In genomic region chr14:105533811-105534498, GRCh38 we compare ENCODE assay signal across 24 cellular contexts. TPM values are rescaled to one million over a fixed set of nuclear protein-coding genes. Genes with fewer than 3 reads are reported as not detected.
"Had no signal": no experiment of that assay in that cellular context is flagged by ENCODE, and none has a peak within 500 bp of the region (broad histone marks: within the 10 kb centered on the region; RNA-seq: fewer than 3 reads in every experiment).

No MANE protein-coding gene starts in this region.

- H3K36me3 Mint-ChIP-seq: naive thymus-derived CD4-positive, alpha-beta T cell; stimulated activated memory B cell treated with anti-CD40 and anti-IgM and Interleukin-4, amounts not matched to agents 10 μg/mL and 1 μg/mL and 100 μg/mL, for 72 hours had no signal

- H3K9me3 Mint-ChIP-seq: stimulated activated memory B cell treated with anti-CD40 and anti-IgM and Interleukin-4, amounts not matched to agents 10 μg/mL and 1 μg/mL and 100 μg/mL, for 72 hours; stimulated activated naive CD8-positive, alpha-beta T cell treated with anti-CD3 and anti-CD28 coated beads, Interleukin-15, Interleukin-2, amounts not matched to agents 100 ng/mL and 50 ng/mL, for 24 hours had no signal

- H3K27ac Mint-ChIP-seq: naive thymus-derived CD4-positive, alpha-beta T cell; nephron progenitor cell; stimulated activated memory B cell treated with anti-CD40 and anti-IgM and Interleukin-4, amounts not matched to agents 10 μg/mL and 1 μg/mL and 100 μg/mL, for 72 hours; stimulated activated naive CD8-positive, alpha-beta T cell treated with anti-CD3 and anti-CD28 coated beads, Interleukin-15, Interleukin-2, amounts not matched to agents 100 ng/mL and 50 ng/mL, for 24 hours had no signal

- H3K36me3 ChIP-seq: gastrocnemius medialis, heart right ventricle, ovary, right atrium auricular region, upper lobe of left lung, vagina had no signal

- H3K9me3 ChIP-seq: esophagus muscularis mucosa, gastrocnemius medialis, heart right ventricle, ovary, right atrium auricular region, tibial artery, upper lobe of left lung, vagina had no signal

- H3K4me1 Mint-ChIP-seq: nephron progenitor cell had no signal

- H3K27ac ChIP-seq: esophagus muscularis mucosa, gastrocnemius medialis, heart right ventricle, ovary, right atrium auricular region, tibial artery, upper lobe of left lung, vagina had no signal

- H3K4me3 ChIP-seq: esophagus muscularis mucosa, gastrocnemius medialis, heart right ventricle, ovary, right atrium auricular region, tibial artery, upper lobe of left lung, vagina had no signal

- DNase-seq: cortex of kidney; effector memory CD4-positive, alpha-beta T cell; gastrocnemius medialis; heart right ventricle; hypothalamus; kidney glomerular epithelial cell; mesendoderm; naive thymus-derived CD4-positive, alpha-beta T cell; nephron progenitor cell; nucleus accumbens; ovary; stimulated activated CD4-positive, alpha-beta T cell treated with anti-CD3 and anti-CD28 coated beads, Interleukin-15, amount 100 ng/mL, for 24 hours; stimulated activated CD4-positive, alpha-beta T cell treated with anti-CD3 and anti-CD28 coated beads, Interleukin-1b, Interleukin-23, amount 100 ng/mL, for 48 hours; stimulated activated CD4-positive, alpha-beta T cell treated with anti-CD3 and anti-CD28 coated beads, Interleukin-4, amount 100 ng/mL, for 24 hours had no signal

- H3K27me3 Mint-ChIP-seq: stimulated activated naive CD8-positive, alpha-beta T cell treated with anti-CD3 and anti-CD28 coated beads, Interleukin-15, Interleukin-2, amounts not matched to agents 100 ng/mL and 50 ng/mL, for 24 hours had no signal

- ATAC-seq: gastrocnemius medialis; heart right ventricle; naive thymus-derived CD4-positive, alpha-beta T cell; stimulated activated memory B cell treated with anti-CD40 and anti-IgM and Interleukin-4, amounts not matched to agents 10 μg/mL and 1 μg/mL and 100 μg/mL, for 72 hours had no signal

- H3K4me3 Mint-ChIP-seq: nephron progenitor cell; stimulated activated memory B cell treated with anti-CD40 and anti-IgM and Interleukin-4, amounts not matched to agents 10 μg/mL and 1 μg/mL and 100 μg/mL, for 72 hours; stimulated activated naive CD8-positive, alpha-beta T cell treated with anti-CD3 and anti-CD28 coated beads, Interleukin-15, Interleukin-2, amounts not matched to agents 100 ng/mL and 50 ng/mL, for 24 hours had no signal

- H3K27me3 ChIP-seq: ovary, vagina had no signal

- FAIRE-seq: endometrium, islet of Langerhans had no signal

RNA-seq across cellular contexts. Expression of gene CRIP1, which starts 47.3 kb away (rescaled TPM):
- total RNA-seq: lung microvascular endothelial cell had no signal
